17 cellular contexts compared by ENCODE assay signal in genomic region chr10:95237376-95238170, GRCh38. TPM values are rescaled to one million over a fixed set of nuclear protein-coding genes. Genes with fewer than 3 reads are reported as not detected.
DNase-seq lines count a peak whose midpoint lies in the region; ATAC-seq and TF ChIP-seq lines count a peak whose summit lies in the region.
"Had no signal": no experiment of that assay in that cellular context is flagged by ENCODE, and none has a peak within 500 bp of the region (broad histone marks: within the 10 kb centered on the region; RNA-seq: fewer than 3 reads in every experiment).

No MANE protein-coding gene starts in this region.

- ATAC-seq in activated naive CD4-positive, alpha-beta T cell treated with anti-CD3 and anti-CD28 coated beads, Interleukin-2, amount 50 U/mL, for 72 hours, result no peak
- ATAC-seq in stimulated activated memory B cell treated with anti-CD40 and anti-IgM and Interleukin-4, amounts not matched to agents 10 μg/mL and 1 μg/mL and 100 μg/mL, for 72 hours, result no peak
- no peak for ATAC-seq in GM18498 (IDR thresholded peaks at IDR 0.05; ENCODE audit: unreplicated experiment)
- no peak for ATAC-seq in HG03460 (IDR thresholded peaks at IDR 0.05; ENCODE audit: unreplicated experiment)
- ATAC-seq in HG03469 (IDR thresholded peaks at IDR 0.05; ENCODE audit: unreplicated experiment), result no peak

- peak overlapping the region; percentile 44 for H3K4me2 ChIP-seq in OCI-LY7 (ENCODE audit: low read length)

- H3K4me3 ChIP-seq in OCI-LY7 (ENCODE audit: low read depth, low read length, poor library complexity, severe bottlenecking), result peak overlapping the region; percentile 3
- H3K4me3 ChIP-seq: pancreas had no signal

- no peaks in the 10 kb centered on the region for H3K9me3 ChIP-seq in OCI-LY7 (ENCODE audit: low read length)
- H3K9me3 ChIP-seq: pancreas had no signal

- POLR2A ChIA-PET in OCI-LY7 (lab: Charles Lee), result interaction anchor here (1.7 to 3.3 kb wide), 3 partner anchors 8 to 125 kb away, joined by 4 to 19 read pairs (median 12); no protein-coding TSS in a partner anchor

- H3K4me1 Mint-ChIP-seq in chondrocyte (ENCODE audit: low read depth), result peaks cover 20% of the 10 kb centered on the region
- H3K4me1 Mint-ChIP-seq in stimulated activated memory B cell treated with anti-CD40 and anti-IgM and Interleukin-4, amounts not matched to agents 10 μg/mL and 1 μg/mL and 100 μg/mL, for 72 hours, result peaks cover 25% of the 10 kb centered on the region

- H3K79me2 ChIP-seq in OCI-LY7 (ENCODE audit: insufficient read depth, low read depth, low read length), result no peaks in the 10 kb centered on the region

- peaks cover 0 to 7% of the 10 kb centered on the region in 2 donors for H3K36me3 Mint-ChIP-seq in activated naive CD4-positive, alpha-beta T cell treated with anti-CD3 and anti-CD28 coated beads, Interleukin-2, amount 50 U/mL, for 72 hours
- peaks cover 27% of the 10 kb centered on the region for H3K36me3 Mint-ChIP-seq in chondrocyte (ENCODE audit: low read depth)
- H3K36me3 Mint-ChIP-seq in stimulated activated memory B cell treated with anti-CD40 and anti-IgM and Interleukin-4, amounts not matched to agents 10 μg/mL and 1 μg/mL and 100 μg/mL, for 72 hours, result peaks cover 59% of the 10 kb centered on the region

- no peaks in the 10 kb centered on the region for H3K36me3 ChIP-seq in OCI-LY7 (ENCODE audit: insufficient read depth, low read length)

- intact Hi-C loops in OCI-LY7 (cut with micrococcal nuclease; ENCODE audit: unreplicated experiment), result loop anchor here (2.0 kb wide), 1 partner anchor 57 kb away; no protein-coding TSS in a partner anchor

- no peaks in the 10 kb centered on the region for H3K27me3 Mint-ChIP-seq in chondrocyte (ENCODE audit: low read depth)
- no peaks in the 10 kb centered on the region for H3K27me3 Mint-ChIP-seq in stimulated activated memory B cell treated with anti-CD40 and anti-IgM and Interleukin-4, amounts not matched to agents 10 μg/mL and 1 μg/mL and 100 μg/mL, for 72 hours

- H3K4me1 ChIP-seq in OCI-LY7 (ENCODE audit: insufficient read depth, low read length, poor library complexity, severe bottlenecking), result peaks cover 63% of the 10 kb centered on the region
- H3K4me1 ChIP-seq: pancreas had no signal

- CTCF ChIA-PET in OCI-LY7 (lab: Charles Lee; ENCODE audit: unreplicated experiment), result interaction anchor here (0.9 to 1.7 kb wide), 2 partner anchors 8 to 53 kb away, joined by 4 to 11 read pairs; no protein-coding TSS in a partner anchor

- H3K4me3 Mint-ChIP-seq in chondrocyte (ENCODE audit: unreplicated experiment), result no peak overlapping the region
- H3K4me3 Mint-ChIP-seq in stimulated activated memory B cell treated with anti-CD40 and anti-IgM and Interleukin-4, amounts not matched to agents 10 μg/mL and 1 μg/mL and 100 μg/mL, for 72 hours, result no peak overlapping the region

- no peak for DNase-seq in activated naive CD4-positive, alpha-beta T cell treated with anti-CD3 and anti-CD28 coated beads, Interleukin-2, amount 50 U/mL, for 72 hours (ENCODE audit: low spot score in 2 of 2)
- no peak for DNase-seq in activated naive CD4-positive, alpha-beta T cell (lab: John Stamatoyannopoulos, UW)
- peak; percentile 40 for DNase-seq in OCI-LY7 (ENCODE audit: low spot score)
- no peak for DNase-seq in chondrocyte (ENCODE audit: low spot score)
- DNase-seq: activated CD4-positive, CD25-positive, alpha-beta regulatory T cell; DMS79 treated with DMSO at 0.1 percent for 48 hours; NCI-H69; pancreas had no signal

- H2AFZ ChIP-seq in OCI-LY7 (ENCODE audit: low read length), result peak overlapping the region; percentile 23; the same call in 1 of the 2 replicates

- H4K20me1 ChIP-seq in OCI-LY7 (ENCODE audit: insufficient read depth, low read length), result no peaks in the 10 kb centered on the region

- BruUV-seq in OCI-LY7 (replicated peaks; lab: Mats Ljungman, UMichigan), result TSS peak; percentile 87

- peak overlapping the region; percentile 96 for H3K27ac ChIP-seq in OCI-LY7 (ENCODE audit: low read depth, low read length, poor library complexity, severe bottlenecking)
- H3K27ac ChIP-seq: pancreas had no signal

- no peaks in the 10 kb centered on the region for H3K9me2 ChIP-seq in OCI-LY7 (ENCODE audit: insufficient read depth, low read length)

- H3K9me3 Mint-ChIP-seq in activated naive CD4-positive, alpha-beta T cell treated with anti-CD3 and anti-CD28 coated beads, Interleukin-2, amount 50 U/mL, for 72 hours, result peaks cover 0 to 6% of the 10 kb centered on the region in 2 donors
- no peaks in the 10 kb centered on the region for H3K9me3 Mint-ChIP-seq in chondrocyte (ENCODE audit: low read depth)
- H3K9me3 Mint-ChIP-seq in stimulated activated memory B cell treated with anti-CD40 and anti-IgM and Interleukin-4, amounts not matched to agents 10 μg/mL and 1 μg/mL and 100 μg/mL, for 72 hours, result no peaks in the 10 kb centered on the region

- H3K27ac Mint-ChIP-seq in activated naive CD4-positive, alpha-beta T cell treated with anti-CD3 and anti-CD28 coated beads, Interleukin-2, amount 50 U/mL, for 72 hours, result peak overlapping the region; percentile 78 to 84
- H3K27ac Mint-ChIP-seq in chondrocyte (ENCODE audit: unreplicated experiment), result peak overlapping the region; percentile 63
- peak overlapping the region; percentile 83 for H3K27ac Mint-ChIP-seq in stimulated activated memory B cell treated with anti-CD40 and anti-IgM and Interleukin-4, amounts not matched to agents 10 μg/mL and 1 μg/mL and 100 μg/mL, for 72 hours

- TF ChIP-seq CTCF in OCI-LY7 (conservative IDR thresholded peaks at IDR 0.05; ENCODE audit: low read length) (no peak), chondrocyte (IDR thresholded peaks at IDR 0.05) (no peak)

RNA-seq across cellular contexts. Expression of gene ACSM6, which starts 43.5 kb away (rescaled TPM):
- total RNA-seq in activated naive CD4-positive, alpha-beta T cell treated with anti-CD3 and anti-CD28 coated beads, Interleukin-2, amount 50 U/mL, for 72 hours, result not detected
- not detected in 2 replicates for total RNA-seq in OCI-LY7 (2014; rRNA removed; shearing (Covaris generic))
- not detected in 2 replicates for total RNA-seq in OCI-LY7 (2022)
- total RNA-seq in chondrocyte, result not detected in 3 replicates
- total RNA-seq: bronchial epithelial cell, H4, HT-29, lung microvascular endothelial cell, SK-MEL-5 had no signal

RNA-seq across cellular contexts. Expression of gene PDLIM1, which starts 53.2 kb away (rescaled TPM):
- total RNA-seq in activated naive CD4-positive, alpha-beta T cell treated with anti-CD3 and anti-CD28 coated beads, Interleukin-2, amount 50 U/mL, for 72 hours, result 1 to 10 TPM in 1 of 2 donors, not detected in 1; 4.2 TPM
- total RNA-seq in OCI-LY7 (2014; rRNA removed; shearing (Covaris generic)), result 22.3 and 23.1 TPM in 2 replicates
- total RNA-seq in OCI-LY7 (2022) (103 and 105 TPM in 2 replicates), chondrocyte (94.1 to 113 TPM (median 110 TPM) in 3 replicates)

Comparison
In these comparisons a context has a peak if more than half of its experiments do, and no peak if none do; other contexts are left out.
1. RNA of gene PDLIM1, which starts 53.2 kb away (total RNA-seq): 94.1 to 113 TPM in chondrocyte and 22.3 to 105 TPM in OCI-LY7; 4.2 TPM in activated naive CD4-positive, alpha-beta T cell treated with anti-CD3 and anti-CD28 coated beads, Interleukin-2, amount 50 U/mL, for 72 hours; every median in the first group is over 4 times any median in the second.
2. Peak in every context shown above with its lines, with median percentiles within 50 percentile points of each other: H3K27ac Mint-ChIP-seq.